In genomic region chr2:28752608-28752984, GRCh38 we compare ENCODE assay signal across 8 cellular contexts. TPM values are rescaled to one million over a fixed set of nuclear protein-coding genes. Genes with fewer than 3 reads are reported as not detected.
DNase-seq lines count a peak whose midpoint lies in the region; ATAC-seq lines count a peak whose summit lies in the region.

No MANE protein-coding gene starts in this region.

- no peaks in the 10 kb centered on the region for H3K9me3 Mint-ChIP-seq in activated CD4-positive, alpha-beta T cell treated with anti-CD3 and anti-CD28 coated beads, Interleukin-2, amount 10 ng/mL, durations not matched to agents 24 days and 14 days
- H3K9me3 Mint-ChIP-seq in activated CD8-positive, alpha-beta T cell treated with anti-CD3 and anti-CD28 coated beads, Interleukin-2, amount 10 ng/mL, durations not matched to agents 7 days and 5 days (ENCODE audit: insufficient read depth): no peaks in the 10 kb centered on the region
- H3K9me3 Mint-ChIP-seq in stimulated activated naive B cell treated with anti-CD40 and anti-IgM and Interleukin-4, amounts not matched to agents 10 μg/mL and 1 μg/mL and 100 μg/mL, for 72 hours: no peaks in the 10 kb centered on the region

- H3K27ac ChIP-seq in iPS-18a (ENCODE audit: low read length): peak overlapping the region; percentile 54

- intact Hi-C loops in activated CD4-positive, alpha-beta T cell treated with anti-CD3 and anti-CD28 coated beads, Interleukin-2, amount 10 ng/mL, durations not matched to agents 24 days and 14 days (cut with micrococcal nuclease): loop anchor here (2.0 to 5.0 kb wide), 2 partner anchors 142 to 360 kb away; partner anchors contain the start of genes FOSL2 and WDR43

- H3K4me3 ChIP-seq in iPS-18a (ENCODE audit: low read length): peak overlapping the region; percentile 95

- POLR2A ChIA-PET in activated CD8-positive, alpha-beta T cell treated with anti-CD3 and anti-CD28 coated beads, Interleukin-2, amount 10 ng/mL, durations not matched to agents 7 days and 5 days (lab: Charles Lee): interaction anchor here (0.7 to 2.1 kb wide), 18 partner anchors 11 to 204 kb away, joined by 3 to 15 read pairs (median 5); no protein-coding TSS in a partner anchor

- peaks cover 12% of the 10 kb centered on the region for H3K4me1 ChIP-seq in iPS-18a (ENCODE audit: control insufficient read depth, low read depth, low read length)

- no peak for DNase-seq in activated CD4-positive, alpha-beta T cell treated with anti-CD3 and anti-CD28 coated beads, Interleukin-2, amount 10 ng/mL, durations not matched to agents 24 days and 14 days
- DNase-seq in activated CD4-positive, alpha-beta T cell treated with anti-CD3 and anti-CD28 coated beads, Interleukin-2, amount 50 U/mL, for 1 hour: no peak
- DNase-seq in activated CD8-positive, alpha-beta T cell treated with anti-CD3 and anti-CD28 coated beads, Interleukin-2, amount 10 ng/mL, durations not matched to agents 7 days and 5 days: no peak
- DNase-seq in stimulated activated naive B cell treated with anti-CD40 and anti-IgM and Interleukin-4, amounts not matched to agents 10 μg/mL and 1 μg/mL and 100 μg/mL, for 72 hours: no peak
- no peak for DNase-seq in ACHN
- no peak for DNase-seq in ecto neural progenitor cell (ENCODE audit: low spot score)

- in situ Hi-C loops in ACHN (cut with HindIII; ENCODE audit: low pct_ligation_motif_present, low pct_unique_long_range_greater_than_20kb, low sequenced_read_pairs): no loop called here

- no peak for ATAC-seq in activated CD8-positive, alpha-beta T cell treated with anti-CD3 and anti-CD28 coated beads, Interleukin-2, amount 10 ng/mL, durations not matched to agents 7 days and 5 days
- ATAC-seq in stimulated activated naive B cell treated with anti-CD40 and anti-IgM and Interleukin-4, amounts not matched to agents 10 μg/mL and 1 μg/mL and 100 μg/mL, for 72 hours (replicated peaks): no peak
- ATAC-seq in HG03432 (IDR thresholded peaks at IDR 0.05; ENCODE audit: unreplicated experiment): no peak

- H3K4me1 Mint-ChIP-seq in activated CD4-positive, alpha-beta T cell treated with anti-CD3 and anti-CD28 coated beads, Interleukin-2, amount 10 ng/mL, durations not matched to agents 24 days and 14 days: peaks cover 63% of the 10 kb centered on the region
- peaks cover 60% of the 10 kb centered on the region for H3K4me1 Mint-ChIP-seq in activated CD8-positive, alpha-beta T cell treated with anti-CD3 and anti-CD28 coated beads, Interleukin-2, amount 10 ng/mL, durations not matched to agents 7 days and 5 days (ENCODE audit: low read depth)
- H3K4me1 Mint-ChIP-seq in stimulated activated naive B cell treated with anti-CD40 and anti-IgM and Interleukin-4, amounts not matched to agents 10 μg/mL and 1 μg/mL and 100 μg/mL, for 72 hours: peaks cover 34 to 62% of the 10 kb centered on the region in 2 donors

- no peaks in the 10 kb centered on the region for H3K27me3 ChIP-seq in iPS-18a (ENCODE audit: control insufficient read depth, insufficient read depth, low read length)

- peak overlapping the region; percentile 98 for H3K27ac Mint-ChIP-seq in activated CD4-positive, alpha-beta T cell treated with anti-CD3 and anti-CD28 coated beads, Interleukin-2, amount 10 ng/mL, durations not matched to agents 24 days and 14 days
- peak overlapping the region; percentile 97 for H3K27ac Mint-ChIP-seq in activated CD8-positive, alpha-beta T cell treated with anti-CD3 and anti-CD28 coated beads, Interleukin-2, amount 10 ng/mL, durations not matched to agents 7 days and 5 days
- H3K27ac Mint-ChIP-seq in stimulated activated naive B cell treated with anti-CD40 and anti-IgM and Interleukin-4, amounts not matched to agents 10 μg/mL and 1 μg/mL and 100 μg/mL, for 72 hours: peak overlapping the region; percentile 98

- peak overlapping the region; percentile 98 for H3K4me3 Mint-ChIP-seq in activated CD4-positive, alpha-beta T cell treated with anti-CD3 and anti-CD28 coated beads, Interleukin-2, amount 10 ng/mL, durations not matched to agents 24 days and 14 days
- H3K4me3 Mint-ChIP-seq in activated CD8-positive, alpha-beta T cell treated with anti-CD3 and anti-CD28 coated beads, Interleukin-2, amount 10 ng/mL, durations not matched to agents 7 days and 5 days: peak overlapping the region; percentile 87
- peak overlapping the region; percentile 94 to 96 for H3K4me3 Mint-ChIP-seq in stimulated activated naive B cell treated with anti-CD40 and anti-IgM and Interleukin-4, amounts not matched to agents 10 μg/mL and 1 μg/mL and 100 μg/mL, for 72 hours

- H3K9me3 ChIP-seq in iPS-18a (ENCODE audit: control insufficient read depth, low read depth, low read length): no peaks in the 10 kb centered on the region

- no peaks in the 10 kb centered on the region for H3K36me3 ChIP-seq in iPS-18a (ENCODE audit: control insufficient read depth, low read depth, low read length)

- peaks cover 19% of the 10 kb centered on the region for H3K36me3 Mint-ChIP-seq in activated CD4-positive, alpha-beta T cell treated with anti-CD3 and anti-CD28 coated beads, Interleukin-2, amount 10 ng/mL, durations not matched to agents 24 days and 14 days (ENCODE audit: low read depth)
- peaks cover 23% of the 10 kb centered on the region for H3K36me3 Mint-ChIP-seq in activated CD8-positive, alpha-beta T cell treated with anti-CD3 and anti-CD28 coated beads, Interleukin-2, amount 10 ng/mL, durations not matched to agents 7 days and 5 days (ENCODE audit: low read depth)
- H3K36me3 Mint-ChIP-seq in stimulated activated naive B cell treated with anti-CD40 and anti-IgM and Interleukin-4, amounts not matched to agents 10 μg/mL and 1 μg/mL and 100 μg/mL, for 72 hours: peaks cover 6 to 11% of the 10 kb centered on the region in 2 donors

- H3K9ac ChIP-seq in iPS-18a (ENCODE audit: low read length): peak overlapping the region; percentile 96

- no peaks in the 10 kb centered on the region for H3K27me3 Mint-ChIP-seq in activated CD4-positive, alpha-beta T cell treated with anti-CD3 and anti-CD28 coated beads, Interleukin-2, amount 10 ng/mL, durations not matched to agents 24 days and 14 days
- no peaks in the 10 kb centered on the region for H3K27me3 Mint-ChIP-seq in activated CD8-positive, alpha-beta T cell treated with anti-CD3 and anti-CD28 coated beads, Interleukin-2, amount 10 ng/mL, durations not matched to agents 7 days and 5 days (ENCODE audit: low read depth)
- no peaks in the 10 kb centered on the region for H3K27me3 Mint-ChIP-seq in stimulated activated naive B cell treated with anti-CD40 and anti-IgM and Interleukin-4, amounts not matched to agents 10 μg/mL and 1 μg/mL and 100 μg/mL, for 72 hours

- CTCF ChIA-PET in activated CD8-positive, alpha-beta T cell treated with anti-CD3 and anti-CD28 coated beads, Interleukin-2, amount 10 ng/mL, durations not matched to agents 7 days and 5 days (lab: Charles Lee): interaction anchor here (0.9 to 13.3 kb wide), 9 partner anchors 57 to 189 kb away, joined by 3 to 224 read pairs (median 4); no protein-coding TSS in a partner anchor

RNA-seq across cellular contexts. Expression of gene PPP1CB, which starts 1.0 kb away (rescaled TPM):
- 246 and 251 TPM in 2 replicates for total RNA-seq in activated CD4-positive, alpha-beta T cell treated with anti-CD3 and anti-CD28 coated beads, Interleukin-2, amount 10 ng/mL, durations not matched to agents 24 days and 14 days
- 100 to 1,000 TPM; 174 to 183 TPM for total RNA-seq in activated CD8-positive, alpha-beta T cell treated with anti-CD3 and anti-CD28 coated beads, Interleukin-2, amount 10 ng/mL, durations not matched to agents 7 days and 5 days

RNA-seq across cellular contexts. Expression of gene SPDYA, which starts 58.0 kb away (rescaled TPM):
- 1.9 TPM in 2 replicates for total RNA-seq in activated CD4-positive, alpha-beta T cell treated with anti-CD3 and anti-CD28 coated beads, Interleukin-2, amount 10 ng/mL, durations not matched to agents 24 days and 14 days
- total RNA-seq in activated CD8-positive, alpha-beta T cell treated with anti-CD3 and anti-CD28 coated beads, Interleukin-2, amount 10 ng/mL, durations not matched to agents 7 days and 5 days: 1 to 10 TPM; 1.2 TPM
